15 cellular contexts compared by ENCODE assay signal in genomic region chr3:56254835-56255234, GRCh38.
DNase-seq lines count a peak whose midpoint lies in the region; ATAC-seq and TF ChIP-seq lines count a peak whose summit lies in the region.
"Had no signal": no experiment of that assay in that cellular context is flagged by ENCODE, and none has a peak within 500 bp of the region (broad histone marks: within the 10 kb centered on the region; RNA-seq: fewer than 3 reads in every experiment).

No MANE protein-coding gene starts in this region.

- H3K79me2 ChIP-seq in DND-41 (ENCODE audit: insufficient read depth, low read length) (no peaks in the 10 kb centered on the region), Loucy (ENCODE audit: insufficient read depth, low read length) (no peaks in the 10 kb centered on the region)

- no peak overlapping the region for H3K4me2 ChIP-seq in DND-41 (ENCODE audit: insufficient read depth, low read length)
- H3K4me2 ChIP-seq in Loucy (ENCODE audit: low read depth, low read length, poor library complexity, severe bottlenecking): no peak overlapping the region

- no peak overlapping the region for H3K9ac ChIP-seq in DND-41 (ENCODE audit: low read depth, low read length)
- no peak overlapping the region for H3K9ac ChIP-seq in Loucy (ENCODE audit: low read depth, low read length, poor library complexity, severe bottlenecking)

- H3K9me3 Mint-ChIP-seq in nephron: no peaks in the 10 kb centered on the region
- H3K9me3 Mint-ChIP-seq in activated naive CD4-positive, alpha-beta T cell treated with anti-CD3 and anti-CD28 coated beads for 36 hours: no peaks in the 10 kb centered on the region
- H3K9me3 Mint-ChIP-seq: natural killer cell had no signal

- H3K9me2 ChIP-seq in Loucy (replicated peaks; ENCODE audit: low read depth, low read length): no peaks in the 10 kb centered on the region

- H3K27me3 ChIP-seq in DND-41 (ENCODE audit: insufficient read depth, low read length, poor library complexity) (no peaks in the 10 kb centered on the region), Loucy (ENCODE audit: insufficient read depth, low read length, poor library complexity, severe bottlenecking) (no peaks in the 10 kb centered on the region), dorsolateral prefrontal cortex (no peaks in the 10 kb centered on the region)

- no peaks in the 10 kb centered on the region for H3K36me3 ChIP-seq in DND-41 (ENCODE audit: insufficient read depth, low read length)
- no peaks in the 10 kb centered on the region for H3K36me3 ChIP-seq in Loucy (ENCODE audit: insufficient read depth, low read length)
- H3K36me3 ChIP-seq: spleen had no signal

- ATAC-seq in DND-41 (ENCODE audit: insufficient read depth, low read depth) (no peak), HG02970 (IDR thresholded peaks at IDR 0.05; ENCODE audit: low FRiP score, unreplicated experiment) (no peak)
- ATAC-seq: natural killer cell had no signal

- peaks cover 8% of the 10 kb centered on the region for H3K27me3 Mint-ChIP-seq in nephron (ENCODE audit: low read depth)
- peaks cover 8% of the 10 kb centered on the region for H3K27me3 Mint-ChIP-seq in activated naive CD4-positive, alpha-beta T cell treated with anti-CD3 and anti-CD28 coated beads for 36 hours (ENCODE audit: low read depth)

- H3K4me1 ChIP-seq in DND-41 (ENCODE audit: insufficient read depth, low read length): no peaks in the 10 kb centered on the region
- H3K4me1 ChIP-seq in Loucy (ENCODE audit: insufficient read depth, low read length, poor library complexity, severe bottlenecking): no peaks in the 10 kb centered on the region
- H3K4me1 ChIP-seq: spleen had no signal

- intact Hi-C loops in dorsolateral prefrontal cortex (cut with DNase I): loop anchor here (5.0 to 10.0 kb wide), 2 partner anchors 768 to 1400 kb away; partner anchors contain the start of gene WNT5A (in 2 of the 2)
- intact Hi-C loops in activated naive CD4-positive, alpha-beta T cell treated with anti-CD3 and anti-CD28 coated beads for 36 hours (cut with micrococcal nuclease): loop anchor here (5.0 kb wide), 1 partner anchor 1828 kb away; no protein-coding TSS in a partner anchor

- H3K4me1 Mint-ChIP-seq in nephron: peaks cover 14% of the 10 kb centered on the region
- H3K4me1 Mint-ChIP-seq in activated naive CD4-positive, alpha-beta T cell treated with anti-CD3 and anti-CD28 coated beads for 36 hours (ENCODE audit: low read depth): no peaks in the 10 kb centered on the region
- H3K4me1 Mint-ChIP-seq: natural killer cell had no signal

- DNase-seq in DND-41 (no peak), dorsolateral prefrontal cortex (no peak), ACHN (no peak)
- DNase-seq in activated effector memory CD4-positive, alpha-beta T cell treated with anti-CD3 and anti-CD28 coated beads, Interleukin-2, amount 50 U/mL, for 16 hours: no peak
- no peak for DNase-seq in activated naive CD4-positive, alpha-beta T cell treated with anti-CD3 and anti-CD28 coated beads for 36 hours
- DNase-seq: activated CD8-positive, alpha-beta memory T cell treated with anti-CD3 and anti-CD28 coated beads for 24 hours; COR-L47; natural killer cell; NCI-H1092 treated with DMSO at 0.1 percent for 48 hours; NCI-H748 treated with DMSO at 0.1 percent for 48 hours; spleen; T-helper 2 cell had no signal

- H3F3A ChIP-seq in Loucy (ENCODE audit: low read depth): no peaks in the 10 kb centered on the region

- in situ Hi-C loops in ACHN (cut with HindIII; ENCODE audit: low pct_ligation_motif_present, low pct_unique_long_range_greater_than_20kb, low sequenced_read_pairs): no loop called here

- no peak overlapping the region for H3K4me3 ChIP-seq in DND-41 (ENCODE audit: low read depth in 1 of 2, low read length in 2 of 2)
- no peak overlapping the region for H3K4me3 ChIP-seq in Loucy (ENCODE audit: low read length, poor library complexity, severe bottlenecking)
- no peak overlapping the region for H3K4me3 ChIP-seq in dorsolateral prefrontal cortex
- H3K4me3 ChIP-seq: spleen had no signal

- no peaks in the 10 kb centered on the region for H3K9me3 ChIP-seq in DND-41 (ENCODE audit: insufficient read depth, low read length, severe bottlenecking)
- no peaks in the 10 kb centered on the region for H3K9me3 ChIP-seq in Loucy (ENCODE audit: insufficient read depth, low read depth, low read length)
- H3K9me3 ChIP-seq: spleen had no signal

- H2AFZ ChIP-seq in DND-41 (ENCODE audit: low read depth, low read length) (no peak overlapping the region), Loucy (ENCODE audit: low read length) (no peak overlapping the region)

- H3K27ac ChIP-seq in DND-41 (ENCODE audit: low read length) (no peak overlapping the region), dorsolateral prefrontal cortex (no peak overlapping the region)
- H3K27ac ChIP-seq: spleen had no signal

- H3K4me3 Mint-ChIP-seq in nephron: no peak overlapping the region
- H3K4me3 Mint-ChIP-seq in activated naive CD4-positive, alpha-beta T cell treated with anti-CD3 and anti-CD28 coated beads for 36 hours: no peak overlapping the region
- H3K4me3 Mint-ChIP-seq: natural killer cell had no signal

- CTCF ChIA-PET in activated naive CD4-positive, alpha-beta T cell treated with anti-CD3 and anti-CD28 coated beads for 36 hours (lab: Charles Lee): no interaction called here

- peak; percentile 46 for TF ChIP-seq CTCF in DND-41 (IDR thresholded peaks at IDR 0.05; ENCODE audit: borderline replicate concordance, extremely low read depth, low read length, poor library complexity, severe bottlenecking)
- TF ChIP-seq CTCF in Loucy (conservative IDR thresholded peaks at IDR 0.05; ENCODE audit: low read length): peak; percentile 63
- peak in 30 of 56 donors; percentile 10 to 50 (median 25) for TF ChIP-seq CTCF in dorsolateral prefrontal cortex (IDR thresholded peaks at IDR 0.05 in 54 of 56, conservative IDR thresholded peaks at IDR 0.05 in 2 of 56; ENCODE audit: low read depth in 1 of 56, partially characterized antibody in 56 of 56)
- peak in 2 of 3 experiments; percentile 26 to 36 for TF ChIP-seq CTCF in nephron (IDR thresholded peaks at IDR 0.05; ENCODE audit: unreplicated experiment in 3 of 3)

- H3K27ac Mint-ChIP-seq in nephron: peak overlapping the region in 1 of 3 experiments; percentile 24
- H3K27ac Mint-ChIP-seq in activated naive CD4-positive, alpha-beta T cell treated with anti-CD3 and anti-CD28 coated beads for 36 hours: no peak overlapping the region
- H3K27ac Mint-ChIP-seq: natural killer cell had no signal

- no peaks in the 10 kb centered on the region for H3K36me3 Mint-ChIP-seq in nephron (ENCODE audit: low read depth)
- H3K36me3 Mint-ChIP-seq in activated naive CD4-positive, alpha-beta T cell treated with anti-CD3 and anti-CD28 coated beads for 36 hours (ENCODE audit: low read depth): no peaks in the 10 kb centered on the region
- H3K36me3 Mint-ChIP-seq: natural killer cell had no signal

- H4K20me1 ChIP-seq in DND-41 (ENCODE audit: insufficient read depth, low read length) (no peaks in the 10 kb centered on the region), Loucy (ENCODE audit: insufficient read depth, low read length, poor library complexity, severe bottlenecking) (no peaks in the 10 kb centered on the region)
